1 cellular context compared by ENCODE assay signal in genomic region chr2:176140130-176140519, GRCh38.
TF ChIP-seq lines count a peak whose summit lies in the region.

No MANE protein-coding gene starts in this region.

TF ChIP-seq in A549, 52 proteins besides CTCF, POLR2A, EP300 and RAD21:
- TF ChIP-seq MAX (IDR thresholded peaks at IDR 0.05) = no peak
- no peak for TF ChIP-seq TFCP2L1 (CRISPR knock-in tag; IDR thresholded peaks at IDR 0.05)
- TF ChIP-seq TP53 (CRISPR knock-in tag; IDR thresholded peaks at IDR 0.05) = no peak
- TF ChIP-seq, protein P1, sequence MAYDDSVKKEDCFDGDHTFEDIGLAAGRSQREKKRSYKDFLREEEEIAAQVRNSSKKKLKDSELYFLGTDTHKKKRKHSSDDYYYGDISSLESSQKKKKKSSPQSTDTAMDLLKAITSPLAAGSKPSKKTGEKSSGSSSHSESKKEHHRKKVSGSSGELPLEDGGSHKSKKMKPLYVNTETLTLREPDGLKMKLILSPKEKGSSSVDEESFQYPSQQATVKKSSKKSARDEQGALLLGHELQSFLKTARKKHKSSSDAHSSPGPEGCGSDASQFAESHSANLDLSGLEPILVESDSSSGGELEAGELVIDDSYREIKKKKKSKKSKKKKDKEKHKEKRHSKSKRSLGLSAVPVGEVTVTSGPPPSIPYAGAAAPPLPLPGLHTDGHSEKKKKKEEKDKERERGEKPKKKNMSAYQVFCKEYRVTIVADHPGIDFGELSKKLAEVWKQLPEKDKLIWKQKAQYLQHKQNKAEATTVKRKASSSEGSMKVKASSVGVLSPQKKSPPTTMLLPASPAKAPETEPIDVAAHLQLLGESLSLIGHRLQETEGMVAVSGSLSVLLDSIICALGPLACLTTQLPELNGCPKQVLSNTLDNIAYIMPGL (CRISPR knock-in tag; IDR thresholded peaks at IDR 0.05; ENCODE audit: borderline replicate concordance) = no peak
- no peak for TF ChIP-seq MAFK (IDR thresholded peaks at IDR 0.05; ENCODE audit: partially characterized antibody)
- no peak for TF ChIP-seq MAZ (IDR thresholded peaks at IDR 0.05; ENCODE audit: borderline replicate concordance, low read depth, low read length)
- TF ChIP-seq HDAC2 (IDR thresholded peaks at IDR 0.05) = no peak
- no peak for TF ChIP-seq ZNF302 (CRISPR knock-in tag; IDR thresholded peaks at IDR 0.05)
- no peak for TF ChIP-seq RARB (CRISPR knock-in tag; IDR thresholded peaks at IDR 0.05)
- no peak for TF ChIP-seq CEBPB (IDR thresholded peaks at IDR 0.05)
- TF ChIP-seq NR3C1 (IDR thresholded peaks at IDR 0.05) = no peak
- no peak for TF ChIP-seq ESRRA (IDR thresholded peaks at IDR 0.05; ENCODE audit: borderline replicate concordance, low read length)
- no peak for TF ChIP-seq FOSB (CRISPR knock-in tag; IDR thresholded peaks at IDR 0.05)
- no peak for TF ChIP-seq JUNB (IDR thresholded peaks at IDR 0.05)
- TF ChIP-seq FOXS1 (CRISPR knock-in tag; IDR thresholded peaks at IDR 0.05) = no peak
